In the genomic region with DNA sequence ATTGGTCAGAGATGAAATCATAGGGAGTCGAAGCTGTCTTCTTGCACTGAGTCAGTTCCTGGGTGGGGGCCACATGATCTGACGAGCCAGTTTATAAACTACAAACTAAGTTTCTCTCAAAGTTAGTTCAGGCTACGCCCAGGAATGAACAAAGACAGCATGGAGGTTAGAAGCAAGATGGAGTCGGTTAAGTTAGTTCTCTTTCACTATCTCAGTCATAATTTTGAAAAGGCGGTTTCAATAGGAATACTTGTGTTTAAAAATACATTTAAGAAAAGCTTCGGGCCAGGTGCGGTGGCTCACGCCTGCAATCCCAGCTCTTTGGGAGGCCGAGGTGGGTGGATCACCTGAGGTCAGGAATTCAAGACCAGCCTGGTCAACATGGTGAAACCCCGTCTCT, we compare ENCODE assay signal across 2 cellular contexts. TPM values are rescaled to one million over a fixed set of nuclear protein-coding genes. Genes with fewer than 3 reads are reported as not detected.
"Had no signal": no experiment of that assay in that cellular context is flagged by ENCODE, and none has a peak within 500 bp of the region (broad histone marks: within the 10 kb centered on the region; RNA-seq: fewer than 3 reads in every experiment).

No MANE protein-coding gene starts in this region.

RNA-seq across cellular contexts. Expression of gene NYX, which starts 35.9 kb away (rescaled TPM):
- total RNA-seq: G401, GM12878 had no signal
